ENCODE assay signal across 1 cellular context in the genomic region with DNA sequence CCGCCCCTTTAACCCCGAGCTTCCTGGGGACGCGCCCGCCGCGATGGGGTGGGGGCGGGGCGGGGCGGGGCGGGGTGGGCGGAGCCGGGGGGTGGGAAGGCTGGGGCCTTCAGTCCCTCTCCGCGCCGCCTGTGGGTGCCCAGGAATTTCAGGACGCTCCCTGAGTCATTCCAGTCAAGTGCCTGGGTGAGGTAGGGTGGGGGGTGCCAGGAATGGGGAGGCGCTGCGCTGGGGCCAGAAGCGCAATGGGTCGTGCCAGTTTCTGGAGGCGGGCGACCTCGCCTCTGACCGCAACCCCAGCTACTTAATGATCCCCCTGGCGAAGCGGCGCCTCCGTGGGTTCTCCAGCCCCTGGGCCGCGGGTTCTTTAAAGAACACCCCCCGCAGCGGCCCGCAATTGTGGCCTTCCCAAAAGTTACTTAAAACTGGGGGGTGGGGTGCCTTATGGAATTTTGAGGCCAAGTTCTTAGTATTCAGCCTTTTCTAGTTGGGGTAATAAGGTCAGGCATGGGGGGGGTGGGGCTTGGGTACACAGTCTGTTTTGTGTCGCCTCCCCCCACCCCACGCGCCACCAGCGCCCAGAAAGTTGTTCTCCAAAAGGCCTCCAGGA.
TF ChIP-seq lines count a peak whose summit lies in the region.

No MANE protein-coding gene starts in this region.

TF ChIP-seq in K562, 482 proteins besides CTCF, POLR2A, EP300 and RAD21 (continued from another document and continues in another):
- TF ChIP-seq, protein P1, sequence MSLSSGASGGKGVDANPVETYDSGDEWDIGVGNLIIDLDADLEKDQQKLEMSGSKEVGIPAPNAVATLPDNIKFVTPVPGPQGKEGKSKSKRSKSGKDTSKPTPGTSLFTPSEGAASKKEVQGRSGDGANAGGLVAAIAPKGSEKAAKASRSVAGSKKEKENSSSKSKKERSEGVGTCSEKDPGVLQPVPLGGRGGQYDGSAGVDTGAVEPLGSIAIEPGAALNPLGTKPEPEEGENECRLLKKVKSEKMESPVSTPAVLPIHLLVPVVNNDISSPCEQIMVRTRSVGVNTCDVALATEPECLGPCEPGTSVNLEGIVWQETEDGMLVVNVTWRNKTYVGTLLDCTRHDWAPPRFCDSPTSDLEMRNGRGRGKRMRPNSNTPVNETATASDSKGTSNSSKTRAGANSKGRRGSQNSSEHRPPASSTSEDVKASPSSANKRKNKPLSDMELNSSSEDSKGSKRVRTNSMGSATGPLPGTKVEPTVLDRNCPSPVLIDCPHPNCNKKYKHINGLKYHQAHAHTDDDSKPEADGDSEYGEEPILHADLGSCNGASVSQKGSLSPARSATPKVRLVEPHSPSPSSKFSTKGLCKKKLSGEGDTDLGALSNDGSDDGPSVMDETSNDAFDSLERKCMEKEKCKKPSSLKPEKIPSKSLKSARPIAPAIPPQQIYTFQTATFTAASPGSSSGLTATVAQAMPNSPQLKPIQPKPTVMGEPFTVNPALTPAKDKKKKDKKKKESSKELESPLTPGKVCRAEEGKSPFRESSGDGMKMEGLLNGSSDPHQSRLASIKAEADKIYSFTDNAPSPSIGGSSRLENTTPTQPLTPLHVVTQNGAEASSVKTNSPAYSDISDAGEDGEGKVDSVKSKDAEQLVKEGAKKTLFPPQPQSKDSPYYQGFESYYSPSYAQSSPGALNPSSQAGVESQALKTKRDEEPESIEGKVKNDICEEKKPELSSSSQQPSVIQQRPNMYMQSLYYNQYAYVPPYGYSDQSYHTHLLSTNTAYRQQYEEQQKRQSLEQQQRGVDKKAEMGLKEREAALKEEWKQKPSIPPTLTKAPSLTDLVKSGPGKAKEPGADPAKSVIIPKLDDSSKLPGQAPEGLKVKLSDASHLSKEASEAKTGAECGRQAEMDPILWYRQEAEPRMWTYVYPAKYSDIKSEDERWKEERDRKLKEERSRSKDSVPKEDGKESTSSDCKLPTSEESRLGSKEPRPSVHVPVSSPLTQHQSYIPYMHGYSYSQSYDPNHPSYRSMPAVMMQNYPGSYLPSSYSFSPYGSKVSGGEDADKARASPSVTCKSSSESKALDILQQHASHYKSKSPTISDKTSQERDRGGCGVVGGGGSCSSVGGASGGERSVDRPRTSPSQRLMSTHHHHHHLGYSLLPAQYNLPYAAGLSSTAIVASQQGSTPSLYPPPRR (CRISPR knock-in tag; IDR thresholded peaks at IDR 0.05; ENCODE audit: borderline replicate concordance) = no peak
- TF ChIP-seq ZNF239 (CRISPR knock-in tag; IDR thresholded peaks at IDR 0.05) (no peak), TEAD4 (IDR thresholded peaks at IDR 0.05; ENCODE audit: low read length) (peak; percentile 35; the same call in 1 of the 2 replicates), TEAD4 (CRISPR knock-in tag; IDR thresholded peaks at IDR 0.05; ENCODE audit: borderline replicate concordance) (no peak), NR3C1 (CRISPR knock-in tag; IDR thresholded peaks at IDR 0.05) (peak; percentile 57; the same call in 1 of the 2 replicates), RBM17 (IDR thresholded peaks at IDR 0.05; ENCODE audit: borderline replicate concordance, low read depth, low read length) (no peak), BRD9 (IDR thresholded peaks at IDR 0.05; ENCODE audit: low read depth, partially characterized antibody) (peak; percentile 24), MYC (IDR thresholded peaks at IDR 0.05; ENCODE audit: low read depth, low read length) (peak; percentile 5; the same call in 1 of the 2 replicates), MYC (CRISPR knock-in tag; IDR thresholded peaks at IDR 0.05; ENCODE audit: borderline replicate concordance, low read depth) (no peak), CCAR2 (IDR thresholded peaks at IDR 0.05; ENCODE audit: low read depth, low read length) (no peak), SIN3A (IDR thresholded peaks at IDR 0.05; ENCODE audit: borderline replicate concordance in 2 of 2, control insufficient read depth in 1 of 2, low read depth in 2 of 2, low read length in 2 of 2) (peak in 1 of 2 experiments; percentile 22; a peak in 1 of 4 replicates), MCM2 (IDR thresholded peaks at IDR 0.05; ENCODE audit: low read depth) (no peak), POLR2B (IDR thresholded peaks at IDR 0.05; ENCODE audit: low read depth, partially characterized antibody) (peak; percentile 34), FOXK2 (conservative IDR thresholded peaks at IDR 0.05 in 1 of 2, IDR thresholded peaks at IDR 0.05 in 1 of 2; ENCODE audit: low read depth in 2 of 2) (0 out of 4 replicates have a peak, but pooled peaks of 1 of the 2 experiments have one; percentile 25), SMARCA4 (IDR thresholded peaks at IDR 0.05) (0 out of 2 replicates have a peak, but pooled peaks have one; percentile 24), NRF1 (conservative IDR thresholded peaks at IDR 0.05 in 1 of 2, IDR thresholded peaks at IDR 0.05 in 1 of 2) (no peak), SIX5 (IDR thresholded peaks at IDR 0.05; ENCODE audit: borderline replicate concordance in 1 of 2, insufficient read depth in 1 of 2, low read depth in 1 of 2, low read length in 2 of 2) (peak in 1 of 2 experiments; percentile 10; a peak in 1 of 4 replicates), TOE1 (IDR thresholded peaks at IDR 0.05; ENCODE audit: borderline replicate concordance) (no peak), TOE1 (CRISPR knock-in tag; IDR thresholded peaks at IDR 0.05; ENCODE audit: borderline replicate concordance, low read depth) (no peak), TAF1 (IDR thresholded peaks at IDR 0.05; ENCODE audit: control insufficient read depth, extremely low read depth, insufficient read depth, low read length, severe bottlenecking) (peak; percentile 88), NR2C1 (IDR thresholded peaks at IDR 0.05) (0 out of 2 replicates have a peak, but pooled peaks have one; percentile 2), NR2C1 (tag; IDR thresholded peaks at IDR 0.05) (no peak), FOSL1 (tag; conservative IDR thresholded peaks at IDR 0.05) (peak; percentile 35; the same call in 1 of the 2 replicates), SUPT5H (IDR thresholded peaks at IDR 0.05) (peak; percentile 76), ZBTB7A (IDR thresholded peaks at IDR 0.05; ENCODE audit: borderline replicate concordance, control insufficient read depth, low read depth, low read length) (0 out of 2 replicates have a peak, but pooled peaks have one; percentile 14), PML (IDR thresholded peaks at IDR 0.05; ENCODE audit: low read length) (0 out of 2 replicates have a peak, but pooled peaks have one; percentile 22), SAP30 (IDR thresholded peaks at IDR 0.05; ENCODE audit: borderline replicate concordance, insufficient read depth, low read depth, low read length, poor library complexity, severe bottlenecking) (peak; percentile 20), GATAD2A (IDR thresholded peaks at IDR 0.05) (0 out of 2 replicates have a peak, but pooled peaks have one; percentile 6), CREM (IDR thresholded peaks at IDR 0.05; ENCODE audit: low read depth) (peak; percentile 53), BHLHE40 (IDR thresholded peaks at IDR 0.05; ENCODE audit: low read length) (0 out of 2 replicates have a peak, but pooled peaks have one; percentile 6), NFE2 (IDR thresholded peaks at IDR 0.05; ENCODE audit: low read depth) (peak; percentile 44; the same call in 1 of the 2 replicates), CCNT2 (IDR thresholded peaks at IDR 0.05; ENCODE audit: borderline replicate concordance, extremely low read depth, insufficient read length, low read depth, low read length) (no peak), CBFA2T3 (IDR thresholded peaks at IDR 0.05) (no peak)
- TF ChIP-seq, protein P2, sequence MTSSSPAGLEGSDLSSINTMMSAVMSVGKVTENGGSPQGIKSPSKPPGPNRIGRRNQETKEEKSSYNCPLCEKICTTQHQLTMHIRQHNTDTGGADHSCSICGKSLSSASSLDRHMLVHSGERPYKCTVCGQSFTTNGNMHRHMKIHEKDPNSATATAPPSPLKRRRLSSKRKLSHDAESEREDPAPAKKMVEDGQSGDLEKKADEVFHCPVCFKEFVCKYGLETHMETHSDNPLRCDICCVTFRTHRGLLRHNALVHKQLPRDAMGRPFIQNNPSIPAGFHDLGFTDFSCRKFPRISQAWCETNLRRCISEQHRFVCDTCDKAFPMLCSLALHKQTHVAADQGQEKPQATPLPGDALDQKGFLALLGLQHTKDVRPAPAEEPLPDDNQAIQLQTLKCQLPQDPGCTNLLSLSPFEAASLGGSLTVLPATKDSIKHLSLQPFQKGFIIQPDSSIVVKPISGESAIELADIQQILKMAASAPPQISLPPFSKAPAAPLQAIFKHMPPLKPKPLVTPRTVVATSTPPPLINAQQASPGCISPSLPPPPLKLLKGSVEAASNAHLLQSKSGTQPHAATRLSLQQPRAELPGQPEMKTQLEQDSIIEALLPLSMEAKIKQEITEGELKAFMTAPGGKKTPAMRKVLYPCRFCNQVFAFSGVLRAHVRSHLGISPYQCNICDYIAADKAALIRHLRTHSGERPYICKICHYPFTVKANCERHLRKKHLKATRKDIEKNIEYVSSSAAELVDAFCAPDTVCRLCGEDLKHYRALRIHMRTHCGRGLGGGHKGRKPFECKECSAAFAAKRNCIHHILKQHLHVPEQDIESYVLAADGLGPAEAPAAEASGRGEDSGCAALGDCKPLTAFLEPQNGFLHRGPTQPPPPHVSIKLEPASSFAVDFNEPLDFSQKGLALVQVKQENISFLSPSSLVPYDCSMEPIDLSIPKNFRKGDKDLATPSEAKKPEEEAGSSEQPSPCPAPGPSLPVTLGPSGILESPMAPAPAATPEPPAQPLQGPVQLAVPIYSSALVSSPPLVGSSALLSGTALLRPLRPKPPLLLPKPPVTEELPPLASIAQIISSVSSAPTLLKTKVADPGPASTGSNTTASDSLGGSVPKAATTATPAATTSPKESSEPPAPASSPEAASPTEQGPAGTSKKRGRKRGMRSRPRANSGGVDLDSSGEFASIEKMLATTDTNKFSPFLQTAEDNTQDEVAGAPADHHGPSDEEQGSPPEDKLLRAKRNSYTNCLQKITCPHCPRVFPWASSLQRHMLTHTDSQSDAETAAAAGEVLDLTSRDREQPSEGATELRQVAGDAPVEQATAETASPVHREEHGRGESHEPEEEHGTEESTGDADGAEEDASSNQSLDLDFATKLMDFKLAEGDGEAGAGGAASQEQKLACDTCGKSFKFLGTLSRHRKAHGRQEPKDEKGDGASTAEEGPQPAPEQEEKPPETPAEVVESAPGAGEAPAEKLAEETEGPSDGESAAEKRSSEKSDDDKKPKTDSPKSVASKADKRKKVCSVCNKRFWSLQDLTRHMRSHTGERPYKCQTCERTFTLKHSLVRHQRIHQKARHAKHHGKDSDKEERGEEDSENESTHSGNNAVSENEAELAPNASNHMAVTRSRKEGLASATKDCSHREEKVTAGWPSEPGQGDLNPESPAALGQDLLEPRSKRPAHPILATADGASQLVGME (CRISPR knock-in tag; IDR thresholded peaks at IDR 0.05) = no peak
- TF ChIP-seq, protein P3, sequence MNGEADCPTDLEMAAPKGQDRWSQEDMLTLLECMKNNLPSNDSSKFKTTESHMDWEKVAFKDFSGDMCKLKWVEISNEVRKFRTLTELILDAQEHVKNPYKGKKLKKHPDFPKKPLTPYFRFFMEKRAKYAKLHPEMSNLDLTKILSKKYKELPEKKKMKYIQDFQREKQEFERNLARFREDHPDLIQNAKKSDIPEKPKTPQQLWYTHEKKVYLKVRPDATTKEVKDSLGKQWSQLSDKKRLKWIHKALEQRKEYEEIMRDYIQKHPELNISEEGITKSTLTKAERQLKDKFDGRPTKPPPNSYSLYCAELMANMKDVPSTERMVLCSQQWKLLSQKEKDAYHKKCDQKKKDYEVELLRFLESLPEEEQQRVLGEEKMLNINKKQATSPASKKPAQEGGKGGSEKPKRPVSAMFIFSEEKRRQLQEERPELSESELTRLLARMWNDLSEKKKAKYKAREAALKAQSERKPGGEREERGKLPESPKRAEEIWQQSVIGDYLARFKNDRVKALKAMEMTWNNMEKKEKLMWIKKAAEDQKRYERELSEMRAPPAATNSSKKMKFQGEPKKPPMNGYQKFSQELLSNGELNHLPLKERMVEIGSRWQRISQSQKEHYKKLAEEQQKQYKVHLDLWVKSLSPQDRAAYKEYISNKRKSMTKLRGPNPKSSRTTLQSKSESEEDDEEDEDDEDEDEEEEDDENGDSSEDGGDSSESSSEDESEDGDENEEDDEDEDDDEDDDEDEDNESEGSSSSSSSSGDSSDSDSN (IDR thresholded peaks at IDR 0.05; ENCODE audit: borderline replicate concordance in 1 of 2, low read depth in 2 of 2, low read length in 2 of 2) = 0 out of 4 replicates have a peak, but pooled peaks of 1 of the 2 experiments have one; percentile 36
- TF ChIP-seq, protein P4, sequence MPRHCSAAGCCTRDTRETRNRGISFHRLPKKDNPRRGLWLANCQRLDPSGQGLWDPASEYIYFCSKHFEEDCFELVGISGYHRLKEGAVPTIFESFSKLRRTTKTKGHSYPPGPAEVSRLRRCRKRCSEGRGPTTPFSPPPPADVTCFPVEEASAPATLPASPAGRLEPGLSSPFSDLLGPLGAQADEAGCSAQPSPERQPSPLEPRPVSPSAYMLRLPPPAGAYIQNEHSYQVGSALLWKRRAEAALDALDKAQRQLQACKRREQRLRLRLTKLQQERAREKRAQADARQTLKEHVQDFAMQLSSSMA (CRISPR knock-in tag; IDR thresholded peaks at IDR 0.05) = no peak
- TF ChIP-seq, protein P5, sequence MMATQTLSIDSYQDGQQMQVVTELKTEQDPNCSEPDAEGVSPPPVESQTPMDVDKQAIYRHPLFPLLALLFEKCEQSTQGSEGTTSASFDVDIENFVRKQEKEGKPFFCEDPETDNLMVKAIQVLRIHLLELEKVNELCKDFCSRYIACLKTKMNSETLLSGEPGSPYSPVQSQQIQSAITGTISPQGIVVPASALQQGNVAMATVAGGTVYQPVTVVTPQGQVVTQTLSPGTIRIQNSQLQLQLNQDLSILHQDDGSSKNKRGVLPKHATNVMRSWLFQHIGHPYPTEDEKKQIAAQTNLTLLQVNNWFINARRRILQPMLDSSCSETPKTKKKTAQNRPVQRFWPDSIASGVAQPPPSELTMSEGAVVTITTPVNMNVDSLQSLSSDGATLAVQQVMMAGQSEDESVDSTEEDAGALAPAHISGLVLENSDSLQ (IDR thresholded peaks at IDR 0.05) = no peak
- TF ChIP-seq, protein P6, sequence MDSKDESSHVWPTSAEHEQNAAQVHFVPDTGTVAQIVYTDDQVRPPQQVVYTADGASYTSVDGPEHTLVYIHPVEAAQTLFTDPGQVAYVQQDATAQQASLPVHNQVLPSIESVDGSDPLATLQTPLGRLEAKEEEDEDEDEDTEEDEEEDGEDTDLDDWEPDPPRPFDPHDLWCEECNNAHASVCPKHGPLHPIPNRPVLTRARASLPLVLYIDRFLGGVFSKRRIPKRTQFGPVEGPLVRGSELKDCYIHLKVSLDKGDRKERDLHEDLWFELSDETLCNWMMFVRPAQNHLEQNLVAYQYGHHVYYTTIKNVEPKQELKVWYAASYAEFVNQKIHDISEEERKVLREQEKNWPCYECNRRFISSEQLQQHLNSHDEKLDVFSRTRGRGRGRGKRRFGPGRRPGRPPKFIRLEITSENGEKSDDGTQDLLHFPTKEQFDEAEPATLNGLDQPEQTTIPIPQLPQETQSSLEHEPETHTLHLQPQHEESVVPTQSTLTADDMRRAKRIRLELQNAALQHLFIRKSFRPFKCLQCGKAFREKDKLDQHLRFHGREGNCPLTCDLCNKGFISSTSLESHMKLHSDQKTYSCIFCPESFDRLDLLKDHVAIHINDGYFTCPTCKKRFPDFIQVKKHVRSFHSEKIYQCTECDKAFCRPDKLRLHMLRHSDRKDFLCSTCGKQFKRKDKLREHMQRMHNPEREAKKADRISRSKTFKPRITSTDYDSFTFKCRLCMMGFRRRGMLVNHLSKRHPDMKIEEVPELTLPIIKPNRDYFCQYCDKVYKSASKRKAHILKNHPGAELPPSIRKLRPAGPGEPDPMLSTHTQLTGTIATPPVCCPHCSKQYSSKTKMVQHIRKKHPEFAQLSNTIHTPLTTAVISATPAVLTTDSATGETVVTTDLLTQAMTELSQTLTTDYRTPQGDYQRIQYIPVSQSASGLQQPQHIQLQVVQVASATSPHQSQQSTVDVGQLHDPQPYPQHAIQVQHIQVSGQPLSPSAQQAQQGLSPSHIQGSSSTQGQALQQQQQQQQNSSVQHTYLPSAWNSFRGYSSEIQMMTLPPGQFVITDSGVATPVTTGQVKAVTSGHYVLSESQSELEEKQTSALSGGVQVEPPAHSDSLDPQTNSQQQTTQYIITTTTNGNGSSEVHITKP (IDR thresholded peaks at IDR 0.05; ENCODE audit: partially characterized antibody) = peak; percentile 92
